ENCODE assay signal across 9 cellular contexts in genomic region chr19:55461974-55462628, GRCh38. TPM values are rescaled to one million over a fixed set of nuclear protein-coding genes. Genes with fewer than 3 reads are reported as not detected.
DNase-seq lines count a peak whose midpoint lies in the region; ATAC-seq and TF ChIP-seq lines count a peak whose summit lies in the region.
"Had no signal": no experiment of that assay in that cellular context is flagged by ENCODE, and none has a peak within 500 bp of the region (broad histone marks: within the 10 kb centered on the region; RNA-seq: fewer than 3 reads in every experiment).

No MANE protein-coding gene starts in this region.

- DNase-seq in Ammon's horn (ENCODE audit: low spot score), result peak; percentile 24
- no peak for DNase-seq in HEK293T (ENCODE audit: extremely low spot score)
- no peak for DNase-seq in activated CD8-positive, alpha-beta T cell treated with anti-CD3 and anti-CD28 coated beads, Interleukin-2, amount 10 ng/mL, durations not matched to agents 7 days and 5 days

- H3K27me3 ChIP-seq in stomach smooth muscle (ENCODE audit: control insufficient read depth in 1 of 2, insufficient read depth in 2 of 2, low read length in 2 of 2), result no peaks in the 10 kb centered on the region

- no peaks in the 10 kb centered on the region for H3K27me3 Mint-ChIP-seq in activated CD8-positive, alpha-beta T cell treated with anti-CD3 and anti-CD28 coated beads, Interleukin-2, amount 10 ng/mL, durations not matched to agents 7 days and 5 days (ENCODE audit: low read depth)

- H3K9ac ChIP-seq in stomach smooth muscle (ENCODE audit: low read length in 2 of 2), result peak overlapping the region; percentile 79 to 86

- peak overlapping the region; percentile 34 for H3K4me3 ChIP-seq in iPS-18c (ENCODE audit: insufficient read depth, low read depth, low read length)
- peak overlapping the region; percentile 86 to 91 for H3K4me3 ChIP-seq in stomach smooth muscle (ENCODE audit: low read length in 2 of 2)

- H3K4me1 ChIP-seq in stomach smooth muscle (ENCODE audit: control insufficient read depth, insufficient read depth, low read length), result peaks cover 29% of the 10 kb centered on the region

- H3K27ac ChIP-seq in stomach smooth muscle (ENCODE audit: low read length), result peak overlapping the region; percentile 91

- CTCF ChIA-PET in HEK293T (lab: Yijun Ruan, JAX), result no interaction called here
- CTCF ChIA-PET in activated CD8-positive, alpha-beta T cell treated with anti-CD3 and anti-CD28 coated beads, Interleukin-2, amount 10 ng/mL, durations not matched to agents 7 days and 5 days (lab: Charles Lee), result interaction anchor here (0.6 to 2.7 kb wide), 10 partner anchors 9 to 302 kb away, joined by 3 to 24 read pairs (median 3); partner anchors contain the start of gene UBE2S

- H3K9me3 Mint-ChIP-seq in activated CD8-positive, alpha-beta T cell treated with anti-CD3 and anti-CD28 coated beads, Interleukin-2, amount 10 ng/mL, durations not matched to agents 7 days and 5 days (ENCODE audit: insufficient read depth), result no peaks in the 10 kb centered on the region

- H3K4me3 Mint-ChIP-seq in activated CD8-positive, alpha-beta T cell treated with anti-CD3 and anti-CD28 coated beads, Interleukin-2, amount 10 ng/mL, durations not matched to agents 7 days and 5 days, result peak overlapping the region; percentile 87

- no peaks in the 10 kb centered on the region for H3K36me3 Mint-ChIP-seq in activated CD8-positive, alpha-beta T cell treated with anti-CD3 and anti-CD28 coated beads, Interleukin-2, amount 10 ng/mL, durations not matched to agents 7 days and 5 days (ENCODE audit: low read depth)

- no peaks in the 10 kb centered on the region for H3K36me3 ChIP-seq in stomach smooth muscle (ENCODE audit: control insufficient read depth in 2 of 2, insufficient read depth in 2 of 2, low read length in 2 of 2)

- H3K9me3 ChIP-seq in iPS-18c (ENCODE audit: control insufficient read depth, insufficient read depth, low read length) (no peaks in the 10 kb centered on the region), stomach smooth muscle (ENCODE audit: control insufficient read depth in 2 of 2, low read length in 2 of 2) (no peaks in the 10 kb centered on the region)

- ATAC-seq in activated CD8-positive, alpha-beta T cell treated with anti-CD3 and anti-CD28 coated beads, Interleukin-2, amount 10 ng/mL, durations not matched to agents 7 days and 5 days, result no peak
- ATAC-seq in HG03432 (IDR thresholded peaks at IDR 0.05; ENCODE audit: unreplicated experiment) (no peak), GM19351 (IDR thresholded peaks at IDR 0.05; ENCODE audit: unreplicated experiment) (no peak), HG03378 (IDR thresholded peaks at IDR 0.05; ENCODE audit: unreplicated experiment) (no peak)

- POLR2A ChIA-PET in HEK293T (lab: Yijun Ruan, JAX), result interaction anchor here (0.7 to 1.4 kb wide), 9 partner anchors 10 to 392 kb away, joined by 3 to 14 read pairs (median 3); partner anchors contain the start of genes HSPBP1, PPP6R1, UBE2S and ZNF628
- POLR2A ChIA-PET in activated CD8-positive, alpha-beta T cell treated with anti-CD3 and anti-CD28 coated beads, Interleukin-2, amount 10 ng/mL, durations not matched to agents 7 days and 5 days (lab: Charles Lee), result interaction anchor here (0.6 to 2.3 kb wide), 4 partner anchors 14 to 206 kb away, joined by 3 to 8 read pairs (median 4); partner anchors contain the start of gene ZNF628

- H3K27ac Mint-ChIP-seq in activated CD8-positive, alpha-beta T cell treated with anti-CD3 and anti-CD28 coated beads, Interleukin-2, amount 10 ng/mL, durations not matched to agents 7 days and 5 days, result peak overlapping the region; percentile 71

- H3K4me1 Mint-ChIP-seq in activated CD8-positive, alpha-beta T cell treated with anti-CD3 and anti-CD28 coated beads, Interleukin-2, amount 10 ng/mL, durations not matched to agents 7 days and 5 days (ENCODE audit: low read depth), result peaks cover 28% of the 10 kb centered on the region

TF ChIP-seq in HEK293T, 16 proteins besides CTCF, POLR2A, EP300 and RAD21:
- TF ChIP-seq TARDBP (IDR thresholded peaks at IDR 0.05), result no peak
- no peak for TF ChIP-seq LEF1 (IDR thresholded peaks at IDR 0.05; ENCODE audit: borderline replicate concordance)
- TF ChIP-seq FOXA1 (IDR thresholded peaks at IDR 0.05), result no peak
- peak; percentile 9; the same call in 1 of the 2 replicates for TF ChIP-seq L3MBTL2 (conservative IDR thresholded peaks at IDR 0.05)
TF ChIP-seq in HEK293T: peak in this region for 1.

RNA-seq across cellular contexts. Expression of gene ISOC2, which starts 0.7 kb away (rescaled TPM):
- total RNA-seq in activated CD8-positive, alpha-beta T cell treated with anti-CD3 and anti-CD28 coated beads, Interleukin-2, amount 10 ng/mL, durations not matched to agents 7 days and 5 days, result 10 to 100 TPM; 31.9 to 32.1 TPM

RNA-seq across cellular contexts. Expression of gene C19orf85, which starts 2.5 kb away (rescaled TPM):
- total RNA-seq in activated CD8-positive, alpha-beta T cell treated with anti-CD3 and anti-CD28 coated beads, Interleukin-2, amount 10 ng/mL, durations not matched to agents 7 days and 5 days, result not detected
- total RNA-seq: NCI-H460 had no signal

RNA-seq across cellular contexts. Expression of gene ZNF628, which starts 14.3 kb away (rescaled TPM):
- 10 to 100 TPM; 10.2 to 11.6 TPM for total RNA-seq in activated CD8-positive, alpha-beta T cell treated with anti-CD3 and anti-CD28 coated beads, Interleukin-2, amount 10 ng/mL, durations not matched to agents 7 days and 5 days

RNA-seq across cellular contexts. Expression of gene SHISA7, which starts 19.0 kb away (rescaled TPM):
- not detected for total RNA-seq in activated CD8-positive, alpha-beta T cell treated with anti-CD3 and anti-CD28 coated beads, Interleukin-2, amount 10 ng/mL, durations not matched to agents 7 days and 5 days
- total RNA-seq: NCI-H460 had no signal

RNA-seq across cellular contexts. Expression of gene NAT14, which starts 22.9 kb away (rescaled TPM):
- total RNA-seq in activated CD8-positive, alpha-beta T cell treated with anti-CD3 and anti-CD28 coated beads, Interleukin-2, amount 10 ng/mL, durations not matched to agents 7 days and 5 days, result 10 to 100 TPM; 16.2 to 16.4 TPM
